In genomic region chr9:26955222-26955903, GRCh38 we compare ENCODE assay signal across 8 cellular contexts. TPM values are rescaled to one million over a fixed set of nuclear protein-coding genes. Genes with fewer than 3 reads are reported as not detected.
A peak's percentile ranks its signal among the peaks of the same experiment; 100 is the strongest.
DNase-seq lines count a peak whose midpoint lies in the region; ATAC-seq and TF ChIP-seq lines count a peak whose summit lies in the region.

No MANE protein-coding gene starts in this region.

- no peak for TF ChIP-seq EP300 in suprapubic skin (IDR thresholded peaks at IDR 0.05)

- 27 to 31% methylated on average over 4 of the region's 4 CpGs for WGBS in body of pancreas, 2 donors
- WGBS in suprapubic skin = 57% methylated on average over 4 of the region's 4 CpGs

- intact Hi-C loops in body of pancreas (cut with DNase I) = loop anchor here (10.0 kb wide), 1 partner anchor 51 kb away; no protein-coding TSS in a partner anchor

- no peaks in the 10 kb centered on the region for H3K36me3 ChIP-seq in body of pancreas (replicated peaks in 1 of 2; ENCODE audit: insufficient read depth in 1 of 2, low read depth in 2 of 2)
- H3K36me3 ChIP-seq in suprapubic skin = no peaks in the 10 kb centered on the region

- H3K27ac ChIP-seq in body of pancreas (peak overlapping the region in 3 of 4 donors; percentile 73 to 90 (median 89)), suprapubic skin (peak overlapping the region; percentile 94)

- H3K4me3 ChIP-seq in NB4 (ENCODE audit: low read depth, low read length) = peak overlapping the region; percentile 69
- peak overlapping the region; percentile 65 to 79 for H3K4me3 ChIP-seq in body of pancreas
- peak overlapping the region; percentile 69 for H3K4me3 ChIP-seq in suprapubic skin

- H3K27me3 ChIP-seq in body of pancreas = no peaks in the 10 kb centered on the region
- no peaks in the 10 kb centered on the region for H3K27me3 ChIP-seq in suprapubic skin

- H3K4me1 ChIP-seq in body of pancreas (peaks cover 18% of the 10 kb centered on the region), suprapubic skin (peaks cover 20% of the 10 kb centered on the region)

- peak overlapping the region; percentile 93 for H3K27ac Mint-ChIP-seq in activated naive CD4-positive, alpha-beta T cell treated with anti-CD3 and anti-CD28 coated beads, Interleukin-2, amount 50 U/mL, for 24 hours

- H3K27me3 Mint-ChIP-seq in activated naive CD4-positive, alpha-beta T cell treated with anti-CD3 and anti-CD28 coated beads, Interleukin-2, amount 50 U/mL, for 24 hours = no peaks in the 10 kb centered on the region

- TF ChIP-seq CTCF in NB4 (IDR thresholded peaks at IDR 0.05; ENCODE audit: low read depth, low read length) = no peak
- no peak for TF ChIP-seq CTCF in body of pancreas (IDR thresholded peaks at IDR 0.05)
- no peak for TF ChIP-seq CTCF in suprapubic skin (IDR thresholded peaks at IDR 0.05)

- TF ChIP-seq POLR2A in NB4 (IDR thresholded peaks at IDR 0.05; ENCODE audit: extremely low read depth, insufficient read length) = no peak
- no peak for TF ChIP-seq POLR2A in body of pancreas (IDR thresholded peaks at IDR 0.05)
- TF ChIP-seq POLR2A in suprapubic skin (IDR thresholded peaks at IDR 0.05) = no peak

- no peaks in the 10 kb centered on the region for H3K36me3 Mint-ChIP-seq in activated naive CD4-positive, alpha-beta T cell treated with anti-CD3 and anti-CD28 coated beads, Interleukin-2, amount 50 U/mL, for 24 hours

- H3K9me3 Mint-ChIP-seq in activated naive CD4-positive, alpha-beta T cell treated with anti-CD3 and anti-CD28 coated beads, Interleukin-2, amount 50 U/mL, for 24 hours = no peaks in the 10 kb centered on the region

- ATAC-seq in body of pancreas = peak; percentile 14
- no peak for ATAC-seq in HG02571 (IDR thresholded peaks at IDR 0.05; ENCODE audit: unreplicated experiment)

- H3K4me1 Mint-ChIP-seq in activated naive CD4-positive, alpha-beta T cell treated with anti-CD3 and anti-CD28 coated beads, Interleukin-2, amount 50 U/mL, for 24 hours = peaks cover 44% of the 10 kb centered on the region

- H3K9me3 ChIP-seq in body of pancreas (no peaks in the 10 kb centered on the region), suprapubic skin (no peaks in the 10 kb centered on the region)

- peak overlapping the region; percentile 95 for H3K4me3 Mint-ChIP-seq in activated naive CD4-positive, alpha-beta T cell treated with anti-CD3 and anti-CD28 coated beads, Interleukin-2, amount 50 U/mL, for 24 hours

- no peak for DNase-seq in activated naive CD4-positive, alpha-beta T cell treated with Interleukin-2 at 50 U/mL for 16 hours
- peak; percentile 76 for DNase-seq in NB4 (ENCODE audit: low read depth)
- DNase-seq in body of pancreas = peak in 2 of 4 donors; percentile 14 to 45
- DNase-seq in left kidney (ENCODE audit: low read depth, low spot score) = peak; percentile 21
- DNase-seq in suprapubic skin (ENCODE audit: low spot score in 2 of 2) = no peak
- no peak for DNase-seq in activated effector memory CD4-positive, alpha-beta T cell treated with anti-CD3 and anti-CD28 coated beads, Interleukin-2, amount 50 U/mL, for 16 hours

RNA-seq across cellular contexts. Expression of gene IFT74, which starts 0.8 kb away (rescaled TPM):
- total RNA-seq in body of pancreas = 1 to 10 TPM; 7.3 to 9.1 TPM
- 10 to 100 TPM in 3 of 4 donors, 1 to 10 TPM in 1; 8.2 to 19.4 (median 11.1) TPM for total RNA-seq in suprapubic skin

RNA-seq across cellular contexts. Expression of gene PLAA, which starts 8.3 kb away (rescaled TPM):
- total RNA-seq in body of pancreas (10 to 100 TPM; 11.2 to 17.9 TPM), suprapubic skin (10 to 100 TPM; 27.4 to 31.5 (median 29.5) TPM)

RNA-seq across cellular contexts. Expression of gene LRRC19, which starts 50.1 kb away (rescaled TPM):
- under 1 TPM in 1 of 2 donors, not detected in 1; 0.78 TPM for total RNA-seq in body of pancreas
- total RNA-seq in suprapubic skin = not detected

Comparison
In these comparisons a context has a peak if more than half of its experiments do, and no peak if none do; other contexts are left out.
1. DNase-seq: peak in NB4 (single experiment) and left kidney (single experiment); none in activated naive CD4-positive, alpha-beta T cell treated with Interleukin-2 at 50 U/mL for 16 hours (single experiment), suprapubic skin (0 of 2) and activated effector memory CD4-positive, alpha-beta T cell treated with anti-CD3 and anti-CD28 coated beads, Interleukin-2, amount 50 U/mL, for 16 hours (single experiment).
2. Peak in every context shown above with its lines, with median percentiles within 50 percentile points of each other: H3K4me3 ChIP-seq.